ENCODE assay signal across 18 cellular contexts in the genomic region with DNA sequence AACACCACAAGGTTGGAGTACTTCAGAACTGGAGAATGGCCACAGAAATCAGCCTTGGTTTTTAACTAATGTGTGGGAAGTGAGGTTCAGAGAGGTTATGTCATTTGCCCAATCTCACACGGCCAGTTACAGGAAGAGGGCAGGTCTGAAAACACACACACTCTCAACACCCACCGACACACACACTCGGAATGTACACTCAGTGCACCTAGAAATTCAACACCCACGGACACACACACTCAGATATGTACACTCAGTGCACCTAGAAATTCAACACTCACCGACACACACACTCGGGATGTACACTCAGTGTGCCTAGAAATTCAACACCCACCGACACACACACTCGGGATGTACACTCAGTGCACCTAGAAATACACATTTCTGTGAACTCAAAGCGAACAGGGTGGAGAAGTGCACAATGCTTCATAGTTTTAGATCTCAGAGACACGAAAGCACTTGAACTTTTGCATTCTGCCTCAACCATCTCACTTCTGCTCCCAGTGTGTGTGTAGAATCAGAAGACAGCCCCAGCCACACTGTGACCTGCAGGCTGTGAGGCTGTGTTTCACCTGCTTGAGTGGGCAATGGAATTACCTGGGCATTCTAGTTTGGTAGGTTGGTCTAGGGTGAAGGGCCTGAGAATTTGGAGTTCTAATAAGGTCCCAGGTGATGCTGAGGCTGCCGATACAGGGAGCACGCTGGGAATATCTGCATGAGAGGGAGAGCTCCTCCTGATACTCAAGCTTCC.
DNase-seq lines count a peak whose midpoint lies in the region; ATAC-seq and TF ChIP-seq lines count a peak whose summit lies in the region.
"Had no signal": no experiment of that assay in that cellular context is flagged by ENCODE, and none has a peak within 500 bp of the region (broad histone marks: within the 10 kb centered on the region; RNA-seq: fewer than 3 reads in every experiment).

No MANE protein-coding gene starts in this region.

- H3K36me3 ChIP-seq in ACC112 (ENCODE audit: insufficient read depth, low read length) = peaks cover 45% of the 10 kb centered on the region
- peaks cover 16% of the 10 kb centered on the region for H3K36me3 ChIP-seq in CD8-positive, alpha-beta memory T cell (ENCODE audit: insufficient read depth, low read length)
- H3K36me3 ChIP-seq in lower lobe of right lung = peaks cover 35% of the 10 kb centered on the region
- H3K36me3 ChIP-seq: HAP-1, uterus had no signal

- ATAC-seq in lower lobe of right lung (peak in 1 of 2 donors; percentile 9), GM18873 (IDR thresholded peaks at IDR 0.05; ENCODE audit: low FRiP score, unreplicated experiment) (no peak)
- ATAC-seq: activated CD4-positive, CD25-positive, alpha-beta regulatory T cell treated with anti-CD3 and anti-CD28 coated beads, Interleukin-2, amount 50 U/mL, for 24 hours; right cardiac atrium had no signal

- peak overlapping the region; percentile 82 for H3K4me3 ChIP-seq in ACC112 (ENCODE audit: low read depth, low read length)
- no peak overlapping the region for H3K4me3 ChIP-seq in CD8-positive, alpha-beta memory T cell (ENCODE audit: low read length)
- H3K4me3 ChIP-seq in lower lobe of right lung = no peak overlapping the region
- H3K4me3 ChIP-seq: HAP-1, SJSA1, uterus had no signal

- CTCF ChIA-PET in CD8-positive, alpha-beta memory T cell (lab: Charles Lee) = no interaction called here

- H3K4me1 ChIP-seq in ACC112 (ENCODE audit: control insufficient read depth, insufficient read depth, low read length, unreplicated experiment) = peaks cover 68% of the 10 kb centered on the region
- H3K4me1 ChIP-seq in CD8-positive, alpha-beta memory T cell (ENCODE audit: insufficient read depth, low read length) = peaks cover 18% of the 10 kb centered on the region
- H3K4me1 ChIP-seq in lower lobe of right lung = peaks cover 83% of the 10 kb centered on the region
- H3K4me1 ChIP-seq: HAP-1, uterus had no signal

- no peaks in the 10 kb centered on the region for H3K9me3 ChIP-seq in CD8-positive, alpha-beta memory T cell (ENCODE audit: low read length)
- H3K9me3 ChIP-seq in lower lobe of right lung = no peaks in the 10 kb centered on the region
- H3K9me3 ChIP-seq: HAP-1, SJSA1, uterus had no signal

- peaks cover 83% of the 10 kb centered on the region for H3K79me2 ChIP-seq in ACC112 (ENCODE audit: control insufficient read depth, insufficient read depth, low read length, unreplicated experiment)

- H3K4me3 Mint-ChIP-seq in CD8-positive, alpha-beta memory T cell = no peak overlapping the region
- no peak overlapping the region for H3K4me3 Mint-ChIP-seq in activated T-helper 2 cell treated with anti-CD3 and anti-CD28 coated beads, Interferon-gamma antibody, Interleukin-2, Interleukin-4, amounts not matched to agents 10 μg/mL and 5 μg/mL and 100 μg/mL, durations not matched to agents 14 hours and 24 hours and 36 hours (ENCODE audit: low read depth)
- H3K4me3 Mint-ChIP-seq: activated naive CD8-positive, alpha-beta T cell had no signal

- H2AFZ ChIP-seq in ACC112 (ENCODE audit: low read length, unreplicated experiment) = no peak overlapping the region

- TF ChIP-seq CTCF in lower lobe of right lung (IDR thresholded peaks at IDR 0.05) = no peak

- no peak for DNase-seq in CD8-positive, alpha-beta memory T cell
- no peak for DNase-seq in activated T-helper 2 cell treated with anti-CD3 and anti-CD28 coated beads, Interferon-gamma antibody, Interleukin-2, Interleukin-4, amounts not matched to agents 10 μg/mL and 5 μg/mL and 100 μg/mL, durations not matched to agents 14 hours and 24 hours and 36 hours (ENCODE audit: low spot score)
- DNase-seq in lower lobe of right lung (no peak), GDM1 (lab: John Stamatoyannopoulos, UW) (no peak), kidney glomerular epithelial cell (lab: John Stamatoyannopoulos, UW) (no peak), cerebellum (ENCODE audit: low spot score) (no peak)
- DNase-seq: erythroblast; NCI-H1417 treated with DMSO at 0.1 percent for 48 hours; NCI-H526 treated with DMSO at 0.1 percent for 48 hours; right cardiac atrium; stimulated activated naive CD4-positive, alpha-beta T cell treated with Interleukin-2 at 50 U/mL for 16 hours; uterus had no signal

- peak overlapping the region; percentile 100 for H3K27ac ChIP-seq in ACC112 (ENCODE audit: low read depth, low read length)
- no peak overlapping the region for H3K27ac ChIP-seq in CD8-positive, alpha-beta memory T cell (ENCODE audit: low read depth, low read length)
- peak overlapping the region; percentile 15 for H3K27ac ChIP-seq in lower lobe of right lung
- H3K27ac ChIP-seq: SJSA1, uterus had no signal

- H3K27me3 ChIP-seq in ACC112 (ENCODE audit: insufficient read depth, low read length) (no peaks in the 10 kb centered on the region), lower lobe of right lung (ENCODE audit: low read depth) (no peaks in the 10 kb centered on the region)
- H3K27me3 ChIP-seq in CD8-positive, alpha-beta memory T cell (ENCODE audit: insufficient read depth, low read length, poor library complexity, severe bottlenecking) = no peaks in the 10 kb centered on the region
- H3K27me3 ChIP-seq: SJSA1, uterus had no signal

- peak overlapping the region in 5 of 8 donors; percentile 43 to 71 (median 48) for H3K27ac Mint-ChIP-seq in CD8-positive, alpha-beta memory T cell
- H3K27ac Mint-ChIP-seq in activated T-helper 2 cell treated with anti-CD3 and anti-CD28 coated beads, Interferon-gamma antibody, Interleukin-2, Interleukin-4, amounts not matched to agents 10 μg/mL and 5 μg/mL and 100 μg/mL, durations not matched to agents 14 hours and 24 hours and 36 hours = peak overlapping the region; percentile 9
- H3K27ac Mint-ChIP-seq: activated naive CD8-positive, alpha-beta T cell had no signal

- H3K9me3 Mint-ChIP-seq in CD8-positive, alpha-beta memory T cell = no peaks in the 10 kb centered on the region
- H3K9me3 Mint-ChIP-seq in activated T-helper 2 cell treated with anti-CD3 and anti-CD28 coated beads, Interferon-gamma antibody, Interleukin-2, Interleukin-4, amounts not matched to agents 10 μg/mL and 5 μg/mL and 100 μg/mL, durations not matched to agents 14 hours and 24 hours and 36 hours = no peaks in the 10 kb centered on the region

- intact Hi-C loops in activated T-helper 2 cell treated with anti-CD3 and anti-CD28 coated beads, Interferon-gamma antibody, Interleukin-2, Interleukin-4, amounts not matched to agents 10 μg/mL and 5 μg/mL and 100 μg/mL, durations not matched to agents 14 hours and 24 hours and 36 hours (cut with micrococcal nuclease) = no loop called here
- intact Hi-C loops in lower lobe of right lung (cut with DNase I) = no loop called here

- H3K27me3 Mint-ChIP-seq in CD8-positive, alpha-beta memory T cell = no peaks in the 10 kb centered on the region
- no peaks in the 10 kb centered on the region for H3K27me3 Mint-ChIP-seq in activated T-helper 2 cell treated with anti-CD3 and anti-CD28 coated beads, Interferon-gamma antibody, Interleukin-2, Interleukin-4, amounts not matched to agents 10 μg/mL and 5 μg/mL and 100 μg/mL, durations not matched to agents 14 hours and 24 hours and 36 hours (ENCODE audit: low read depth)
- H3K27me3 Mint-ChIP-seq: activated naive CD8-positive, alpha-beta T cell had no signal

- peaks cover 53 to 77% (median 57%) of the 10 kb centered on the region in 3 donors for H3K4me1 Mint-ChIP-seq in CD8-positive, alpha-beta memory T cell
- peaks cover 57% of the 10 kb centered on the region for H3K4me1 Mint-ChIP-seq in activated T-helper 2 cell treated with anti-CD3 and anti-CD28 coated beads, Interferon-gamma antibody, Interleukin-2, Interleukin-4, amounts not matched to agents 10 μg/mL and 5 μg/mL and 100 μg/mL, durations not matched to agents 14 hours and 24 hours and 36 hours (ENCODE audit: low read depth)

- POLR2A ChIA-PET in CD8-positive, alpha-beta memory T cell (lab: Charles Lee) = no interaction called here

- peaks cover 4 to 82% (median 8%) of the 10 kb centered on the region in 3 donors for H3K36me3 Mint-ChIP-seq in CD8-positive, alpha-beta memory T cell
- H3K36me3 Mint-ChIP-seq in activated T-helper 2 cell treated with anti-CD3 and anti-CD28 coated beads, Interferon-gamma antibody, Interleukin-2, Interleukin-4, amounts not matched to agents 10 μg/mL and 5 μg/mL and 100 μg/mL, durations not matched to agents 14 hours and 24 hours and 36 hours (ENCODE audit: low read depth) = peaks cover 80% of the 10 kb centered on the region
